Comparison of ENCODE assay signal across 28 cellular contexts in genomic region chr12:110115675-110116074, GRCh38.
"Had no signal": no experiment of that assay in that cellular context is flagged by ENCODE, and none has a peak within 500 bp of the region (broad histone marks: within the 10 kb centered on the region; RNA-seq: fewer than 3 reads in every experiment).

No MANE protein-coding gene starts in this region.

- H3K27me3 ChIP-seq: dorsolateral prefrontal cortex, heart left ventricle, right lobe of liver had no signal

- H3K4me3 Mint-ChIP-seq: activated naive CD4-positive, alpha-beta T cell treated with anti-CD3 and anti-CD28 coated beads, Interleukin-2, amount 50 U/mL, for 24 hours; activated naive CD8-positive, alpha-beta T cell treated with anti-CD3 and anti-CD28 coated beads, Interleukin-2, amount 50 U/mL, for 24 hours; immature natural killer cell; mesothelial cell of epicardium; naive B cell; T-helper 1 cell treated with Interleukin-12 subunit alpha and Interleukin-12 subunit beta and Interleukin-4 antibody, amounts not matched to agents 30 μg/mL and 1 μg/mL, for 36 hours had no signal

- H3K36me3 Mint-ChIP-seq: activated naive CD4-positive, alpha-beta T cell treated with anti-CD3 and anti-CD28 coated beads, Interleukin-2, amount 50 U/mL, for 24 hours; immature natural killer cell; mesothelial cell of epicardium; naive B cell had no signal

- H3K4me3 ChIP-seq: dorsolateral prefrontal cortex, heart left ventricle, right lobe of liver had no signal

- H3K27ac Mint-ChIP-seq: activated naive CD4-positive, alpha-beta T cell treated with anti-CD3 and anti-CD28 coated beads, Interleukin-2, amount 50 U/mL, for 24 hours; activated naive CD8-positive, alpha-beta T cell treated with anti-CD3 and anti-CD28 coated beads, Interleukin-2, amount 50 U/mL, for 24 hours; activated T-helper 2 cell treated with anti-CD3 and anti-CD28 coated beads, Interferon-gamma antibody, Interleukin-2, Interleukin-4, amounts not matched to agents 10 μg/mL and 5 μg/mL and 100 μg/mL, durations not matched to agents 14 hours and 24 hours and 36 hours; immature natural killer cell; mesothelial cell of epicardium; T-helper 1 cell treated with Interleukin-12 subunit alpha and Interleukin-12 subunit beta and Interleukin-4 antibody, amounts not matched to agents 30 μg/mL and 1 μg/mL, for 36 hours had no signal

- ATAC-seq: activated CD4-positive, CD25-positive, alpha-beta regulatory T cell treated with anti-CD3 and anti-CD28 coated beads, Interleukin-2, amount 50 U/mL, for 24 hours; activated naive CD8-positive, alpha-beta T cell treated with anti-CD3 and anti-CD28 coated beads, Interleukin-2, amount 50 U/mL, for 24 hours; right lobe of liver had no signal

- FAIRE-seq: bronchial epithelial cell, colon, kidney, TTC549, urothelium cell line had no signal

- H3K36me3 ChIP-seq: heart left ventricle, right lobe of liver had no signal

- DNase-seq: activated CD4-positive, alpha-beta T cell treated with anti-CD3 and anti-CD28 coated beads for 48 hours; activated CD4-positive, alpha-beta T cell treated with anti-CD3 and anti-CD28 coated beads, Interleukin-2, amount 50 U/mL, for 48 hours; activated naive CD8-positive, alpha-beta T cell treated with anti-CD3 and anti-CD28 coated beads, Interleukin-2, amount 50 U/mL, for 24 hours; activated T-cell treated with anti-CD3 and anti-CD28 coated beads, Interleukin-2, amount 50 U/mL, for 48 hours; amygdala; dorsolateral prefrontal cortex; effector memory CD4-positive, alpha-beta T cell; heart left ventricle; hypothalamus; immature natural killer cell; kidney; naive B cell; posterior cingulate gyrus; stimulated activated CD4-positive, alpha-beta T cell treated with anti-CD3 and anti-CD28 coated beads, Interleukin-2, amount 100 ng/mL, for 48 hours; stimulated activated naive CD4-positive, alpha-beta T cell treated with Interleukin-2 at 50 U/mL for 16 hours; T-helper 9 cell; trophoblast cell had no signal

- H3K9me3 Mint-ChIP-seq: activated naive CD4-positive, alpha-beta T cell treated with anti-CD3 and anti-CD28 coated beads, Interleukin-2, amount 50 U/mL, for 24 hours; activated naive CD8-positive, alpha-beta T cell treated with anti-CD3 and anti-CD28 coated beads, Interleukin-2, amount 50 U/mL, for 24 hours; activated T-helper 2 cell treated with anti-CD3 and anti-CD28 coated beads, Interferon-gamma antibody, Interleukin-2, Interleukin-4, amounts not matched to agents 10 μg/mL and 5 μg/mL and 100 μg/mL, durations not matched to agents 14 hours and 24 hours and 36 hours; immature natural killer cell; mesothelial cell of epicardium; naive B cell; T-helper 1 cell treated with Interleukin-12 subunit alpha and Interleukin-12 subunit beta and Interleukin-4 antibody, amounts not matched to agents 30 μg/mL and 1 μg/mL, for 36 hours had no signal

- H3K27ac ChIP-seq: right lobe of liver, VCaP had no signal

- H3K9me3 ChIP-seq: heart left ventricle, right lobe of liver had no signal

- H3K4me1 Mint-ChIP-seq: activated naive CD4-positive, alpha-beta T cell treated with anti-CD3 and anti-CD28 coated beads, Interleukin-2, amount 50 U/mL, for 24 hours; activated naive CD8-positive, alpha-beta T cell treated with anti-CD3 and anti-CD28 coated beads, Interleukin-2, amount 50 U/mL, for 24 hours; immature natural killer cell; naive B cell had no signal

- H3K27me3 Mint-ChIP-seq: activated naive CD4-positive, alpha-beta T cell treated with anti-CD3 and anti-CD28 coated beads, Interleukin-2, amount 50 U/mL, for 24 hours had no signal
